Comparison of ENCODE assay signal across 15 cellular contexts in the genomic region with DNA sequence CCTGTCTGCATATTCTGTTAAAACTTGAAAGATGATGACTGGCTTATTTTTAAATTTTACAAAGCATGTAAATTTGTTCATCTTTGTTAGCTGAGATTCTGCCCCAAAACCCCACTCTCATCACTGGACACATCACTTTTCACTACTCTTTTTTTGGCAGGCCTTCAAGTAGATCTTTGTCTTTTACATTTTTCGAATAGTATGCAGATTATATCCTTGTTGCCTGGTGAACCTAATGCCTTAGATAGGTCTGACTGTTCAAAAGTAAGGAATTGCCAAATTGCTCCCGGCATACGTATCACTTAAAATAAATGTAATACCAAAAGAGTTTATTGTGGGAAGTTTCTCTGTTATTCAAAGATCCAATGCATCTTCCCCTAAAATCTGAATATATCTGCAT.
"Had no signal": no experiment of that assay in that cellular context is flagged by ENCODE, and none has a peak within 500 bp of the region (broad histone marks: within the 10 kb centered on the region; RNA-seq: fewer than 3 reads in every experiment).

No MANE protein-coding gene starts in this region.

- H3K27me3 ChIP-seq: esophagus muscularis mucosa, foreskin keratinocyte, suprapubic skin, transverse colon had no signal

- DNase-seq: activated CD4-positive, alpha-beta T cell treated with anti-CD3 and anti-CD28 coated beads, Interleukin-2, amount 50 U/mL, for 4 hours; activated CD4-positive, CD25-positive, alpha-beta regulatory T cell treated with anti-CD3 and anti-CD28 coated beads, Interleukin-2, amount 50 U/mL, for 72 hours; activated effector memory CD4-positive, alpha-beta T cell treated with anti-CD3 and anti-CD28 coated beads, Interleukin-2, amount 50 U/mL, for 16 hours; activated naive CD4-positive, alpha-beta T cell treated with anti-CD3 and anti-CD28 coated beads, Interleukin-2, amount 50 U/mL, for 16 hours; activated T-cell treated with anti-CD3 and anti-CD28 coated beads, Interleukin-2, amount 50 U/mL, for 72 hours; aorta; cerebellar nuclear complex; effector memory CD4-positive, alpha-beta T cell; mesendoderm; stimulated activated naive CD8-positive, alpha-beta T cell treated with anti-CD3 and anti-CD28 coated beads, Interleukin-15, amount 100 ng/mL, for 72 hours; transverse colon had no signal

- H3K27ac ChIP-seq: esophagus muscularis mucosa, foreskin keratinocyte, suprapubic skin, transverse colon had no signal

- H3K4me3 ChIP-seq: esophagus muscularis mucosa, suprapubic skin, transverse colon had no signal

- H3K4me1 ChIP-seq: foreskin keratinocyte had no signal

- H3K36me3 ChIP-seq: esophagus muscularis mucosa, suprapubic skin, transverse colon had no signal

- H3K9me3 ChIP-seq: esophagus muscularis mucosa, suprapubic skin, transverse colon had no signal

- ATAC-seq: activated T-cell treated with anti-CD3 and anti-CD28 coated beads, Interleukin-2, amount 50 U/mL, for 72 hours; foreskin keratinocyte; natural killer cell treated with Interleukin-12 subunit alpha and Interleukin-12 subunit beta and Interleukin-15 and Interleukin-18, amount 100 ng/mL, for 72 hours; stimulated activated naive CD8-positive, alpha-beta T cell treated with anti-CD3 and anti-CD28 coated beads, Interleukin-15, amount 100 ng/mL, for 72 hours had no signal
